ENCODE assay signal across 8 cellular contexts in the genomic region with DNA sequence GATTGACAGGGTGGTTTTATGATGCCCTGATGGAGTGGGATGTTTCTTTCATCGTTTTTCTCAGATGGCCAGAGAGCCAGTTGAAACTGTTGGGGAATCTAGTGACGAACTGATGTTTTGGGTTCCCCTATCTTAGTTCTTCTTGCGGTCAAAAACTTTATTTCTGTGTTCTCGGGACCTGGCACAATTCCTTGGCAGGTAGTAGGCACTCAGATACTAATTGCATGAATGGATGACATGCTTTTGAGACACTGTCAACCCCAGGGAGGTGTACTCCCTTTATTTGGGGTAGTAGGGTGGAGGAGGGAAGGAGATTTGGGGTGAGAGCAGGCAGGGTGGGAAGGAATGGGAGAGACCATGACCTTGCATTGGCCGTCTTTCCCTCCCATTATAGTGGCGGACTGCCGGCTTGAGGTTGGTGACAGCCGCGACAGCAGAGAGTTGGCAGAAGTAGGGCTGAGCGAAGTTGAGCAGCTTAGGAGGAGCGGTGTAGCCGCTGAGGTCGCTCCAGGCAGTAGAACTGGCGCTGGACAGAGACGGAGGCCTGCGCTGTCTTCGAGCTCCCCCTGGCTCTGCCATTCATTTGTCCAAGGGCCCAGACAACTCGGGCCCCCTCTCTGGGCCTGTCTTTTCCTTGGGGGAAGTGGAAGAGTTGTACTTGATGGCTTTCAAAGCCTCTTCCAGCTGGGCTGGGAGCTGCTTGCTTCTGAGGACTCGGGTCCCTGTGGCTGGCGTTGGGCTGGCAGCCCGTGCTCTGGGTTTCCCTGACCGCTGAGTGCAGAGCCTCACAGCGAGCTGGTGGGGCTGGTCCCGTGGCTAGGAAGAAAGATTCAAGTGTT. TPM values are rescaled to one million over a fixed set of nuclear protein-coding genes. Genes with fewer than 3 reads are reported as not detected.
DNase-seq lines count a peak whose midpoint lies in the region; ATAC-seq and TF ChIP-seq lines count a peak whose summit lies in the region.

No MANE protein-coding gene starts in this region.

- peak overlapping the region; percentile 87 for H3K4me3 Mint-ChIP-seq in activated CD4-positive, alpha-beta T cell treated with anti-CD3 and anti-CD28 coated beads for 36 hours
- peak overlapping the region; percentile 80 for H3K4me3 Mint-ChIP-seq in neural crest cell

- peak; percentile 36 for ATAC-seq in activated CD4-positive, alpha-beta T cell treated with anti-CD3 and anti-CD28 coated beads for 36 hours
- ATAC-seq in HG02623 (IDR thresholded peaks at IDR 0.05; ENCODE audit: unreplicated experiment): no peak

- peak overlapping the region; percentile 73 for H3K27ac Mint-ChIP-seq in activated CD4-positive, alpha-beta T cell treated with anti-CD3 and anti-CD28 coated beads for 36 hours
- no peak overlapping the region for H3K27ac Mint-ChIP-seq in neural crest cell (ENCODE audit: unreplicated experiment)

- POLR2A ChIA-PET in activated CD4-positive, alpha-beta T cell treated with anti-CD3 and anti-CD28 coated beads for 36 hours (lab: Charles Lee): interaction anchor here (0.8 to 2.3 kb wide), 4 partner anchors 8 to 23 kb away, joined by 4 to 9 read pairs (median 6); no protein-coding TSS in a partner anchor

- CTCF ChIA-PET in activated CD4-positive, alpha-beta T cell treated with anti-CD3 and anti-CD28 coated beads for 36 hours (lab: Charles Lee): interaction anchor here (0.5 to 2.9 kb wide), 19 partner anchors 9 to 165 kb away, joined by 3 to 16 read pairs (median 4); no protein-coding TSS in a partner anchor

- H3K36me3 Mint-ChIP-seq in activated CD4-positive, alpha-beta T cell treated with anti-CD3 and anti-CD28 coated beads for 36 hours (ENCODE audit: low read depth): peaks cover 56% of the 10 kb centered on the region
- peaks cover 25% of the 10 kb centered on the region for H3K36me3 Mint-ChIP-seq in neural crest cell (ENCODE audit: low read depth)

- intact Hi-C loops in activated CD4-positive, alpha-beta T cell treated with anti-CD3 and anti-CD28 coated beads for 36 hours (cut with DNase I, micrococcal nuclease): loop anchor here (1.0 to 10.0 kb wide), 9 partner anchors 40 to 160 kb away; partner anchors contain the start of genes BOLA3 (in 1 of the 2) and DGUOK (in 1 of the 2)

- peak; percentile 74 for DNase-seq in activated CD4-positive, alpha-beta T cell treated with anti-CD3 and anti-CD28 coated beads for 36 hours
- DNase-seq in activated CD4-positive, alpha-beta T cell treated with anti-CD3 and anti-CD28 coated beads for 1 hour: no peak
- peak; percentile 71 for DNase-seq in epithelial cell of esophagus (ENCODE audit: low read depth)
- peak; percentile 14 for DNase-seq in neural crest cell (ENCODE audit: low read depth, low spot score)
- no peak for DNase-seq in NCI-H2029 treated with DMSO at 0.1 percent for 48 hours (lab: John Stamatoyannopoulos, UW)
- DNase-seq in NCI-H1436 (lab: John Stamatoyannopoulos, UW): no peak

- TF ChIP-seq CTCF in WI38 (IDR thresholded peaks at IDR 0.05; ENCODE audit: low read depth, low read length) (peak; percentile 28; the same call in 1 of the 2 replicates), epithelial cell of esophagus (IDR thresholded peaks at IDR 0.05; ENCODE audit: insufficient read depth, low read depth, low read length, missing control alignments) (peak; percentile 51), neural crest cell (conservative IDR thresholded peaks at IDR 0.05) (no peak)

- peak overlapping the region; percentile 40 for H3K4me3 ChIP-seq in WI38 (ENCODE audit: low read depth, low read length)
- peak overlapping the region; percentile 56 for H3K4me3 ChIP-seq in epithelial cell of esophagus (ENCODE audit: low read length)

- no peaks in the 10 kb centered on the region for H3K27me3 Mint-ChIP-seq in activated CD4-positive, alpha-beta T cell treated with anti-CD3 and anti-CD28 coated beads for 36 hours
- H3K27me3 Mint-ChIP-seq in neural crest cell (ENCODE audit: low read depth): peaks cover 16% of the 10 kb centered on the region

- peaks cover 63% of the 10 kb centered on the region for H3K4me1 Mint-ChIP-seq in activated CD4-positive, alpha-beta T cell treated with anti-CD3 and anti-CD28 coated beads for 36 hours
- H3K4me1 Mint-ChIP-seq in neural crest cell: peaks cover 58% of the 10 kb centered on the region

- peaks cover 10% of the 10 kb centered on the region for H3K9me3 Mint-ChIP-seq in activated CD4-positive, alpha-beta T cell treated with anti-CD3 and anti-CD28 coated beads for 36 hours (ENCODE audit: low read depth)
- H3K9me3 Mint-ChIP-seq in neural crest cell: no peaks in the 10 kb centered on the region

RNA-seq across cellular contexts. Expression of gene TET3, which starts 2.6 kb away (rescaled TPM):
- total RNA-seq in activated CD4-positive, alpha-beta T cell treated with anti-CD3 and anti-CD28 coated beads for 36 hours: 10 to 100 TPM; 15.0 to 17.3 TPM
- total RNA-seq in neural crest cell: 30.2 and 30.3 TPM in 2 replicates

Comparison
In these comparisons a context has a peak if more than half of its experiments do, and no peak if none do; other contexts are left out.
1. DNase-seq: peak in activated CD4-positive, alpha-beta T cell treated with anti-CD3 and anti-CD28 coated beads for 36 hours (single experiment), epithelial cell of esophagus (single experiment) and neural crest cell (single experiment); none in activated CD4-positive, alpha-beta T cell treated with anti-CD3 and anti-CD28 coated beads for 1 hour (single experiment), NCI-H2029 treated with DMSO at 0.1 percent for 48 hours (single experiment) and NCI-H1436 (single experiment).